Comparison of ENCODE assay signal across 12 cellular contexts in the genomic region with DNA sequence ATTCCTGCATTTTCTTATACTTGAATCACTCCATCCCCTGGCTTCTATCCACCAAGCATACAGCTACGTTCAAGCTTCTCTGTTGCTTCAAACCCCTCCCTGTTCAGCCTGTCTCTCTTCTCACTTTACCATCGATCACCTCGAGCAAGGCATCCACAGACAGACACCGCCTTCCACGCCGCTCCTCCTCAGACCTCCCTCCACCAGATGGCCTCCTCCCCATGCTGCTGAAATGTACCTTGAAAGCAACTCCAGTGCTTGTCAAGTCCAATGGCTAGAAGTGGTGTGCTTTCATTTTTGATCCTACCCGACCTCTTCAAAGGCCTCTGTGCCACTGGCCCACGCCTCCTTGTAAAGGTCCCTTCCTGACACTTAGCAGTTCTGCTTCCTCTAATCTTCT.
DNase-seq lines count a peak whose midpoint lies in the region; TF ChIP-seq lines count a peak whose summit lies in the region.
"Had no signal": no experiment of that assay in that cellular context is flagged by ENCODE, and none has a peak within 500 bp of the region (broad histone marks: within the 10 kb centered on the region; RNA-seq: fewer than 3 reads in every experiment).

No MANE protein-coding gene starts in this region.

- intact Hi-C loops in activated CD4-positive, alpha-beta memory T cell treated with anti-CD3 and anti-CD28 coated beads for 36 hours (cut with micrococcal nuclease) = no loop called here

- no peaks in the 10 kb centered on the region for H3K9me3 ChIP-seq in Karpas-422 (ENCODE audit: low read length)
- H3K9me3 ChIP-seq: BLaER1, tibial artery had no signal

- H3K4me3 ChIP-seq in fibroblast of mammary gland (ENCODE audit: control insufficient read depth, low read depth, low read length) (no peak overlapping the region), retinal pigment epithelial cell (ENCODE audit: low read length) (no peak overlapping the region), Karpas-422 (ENCODE audit: low read length) (no peak overlapping the region)
- H3K4me3 ChIP-seq: BLaER1, tibial artery had no signal

- H3K36me3 Mint-ChIP-seq in activated CD4-positive, alpha-beta memory T cell treated with anti-CD3 and anti-CD28 coated beads for 36 hours = no peaks in the 10 kb centered on the region
- H3K36me3 Mint-ChIP-seq in activated CD4-positive, alpha-beta memory T cell treated with anti-CD3 and anti-CD28 coated beads, Interleukin-2, amount 10 ng/mL, durations not matched to agents 7 days and 5 days (ENCODE audit: low read depth) = no peaks in the 10 kb centered on the region
- no peaks in the 10 kb centered on the region for H3K36me3 Mint-ChIP-seq in immature natural killer cell

- H3K79me2 ChIP-seq in Karpas-422 (ENCODE audit: low read length) = no peaks in the 10 kb centered on the region

- H3K4me1 Mint-ChIP-seq in activated CD4-positive, alpha-beta memory T cell treated with anti-CD3 and anti-CD28 coated beads for 36 hours (ENCODE audit: low read depth) = peaks cover 4% of the 10 kb centered on the region
- peaks cover 3% of the 10 kb centered on the region for H3K4me1 Mint-ChIP-seq in activated CD4-positive, alpha-beta memory T cell treated with anti-CD3 and anti-CD28 coated beads, Interleukin-2, amount 10 ng/mL, durations not matched to agents 7 days and 5 days
- peaks cover 1 to 2% of the 10 kb centered on the region in 2 donors for H3K4me1 Mint-ChIP-seq in immature natural killer cell

- no peak overlapping the region for H3K4me2 ChIP-seq in Karpas-422 (ENCODE audit: low read depth, low read length, poor library complexity, severe bottlenecking)
- H3K4me2 ChIP-seq: BLaER1 had no signal

- peak; percentile 21 for DNase-seq in activated CD4-positive, alpha-beta memory T cell treated with anti-CD3 and anti-CD28 coated beads for 36 hours
- DNase-seq in activated CD4-positive, alpha-beta memory T cell treated with anti-CD3 and anti-CD28 coated beads, Interleukin-2, amount 10 ng/mL, durations not matched to agents 7 days and 5 days = no peak
- peak; percentile 12 for DNase-seq in NCI-H146 treated with DMSO at 0.1 percent for 48 hours (lab: John Stamatoyannopoulos, UW; ENCODE audit: unreplicated experiment)
- peak; percentile 17 for DNase-seq in fibroblast of mammary gland (ENCODE audit: low read depth)
- DNase-seq in retinal pigment epithelial cell (ENCODE audit: low read depth) = no peak
- DNase-seq in immature natural killer cell = no peak
- DNase-seq in Karpas-422 = no peak
- DNase-seq in NCI-H2081 treated with DMSO at 0.1 percent for 48 hours (lab: John Stamatoyannopoulos, UW) = no peak
- DNase-seq: amygdala, NCI-H2081, tibial artery had no signal

- POLR2A ChIA-PET in activated CD4-positive, alpha-beta memory T cell treated with anti-CD3 and anti-CD28 coated beads for 36 hours (lab: Charles Lee) = no interaction called here
- POLR2A ChIA-PET in activated CD4-positive, alpha-beta memory T cell treated with anti-CD3 and anti-CD28 coated beads, Interleukin-2, amount 10 ng/mL, durations not matched to agents 7 days and 5 days (lab: Charles Lee) = no interaction called here

- no peaks in the 10 kb centered on the region for H3K4me1 ChIP-seq in Karpas-422 (ENCODE audit: low read length)
- H3K4me1 ChIP-seq: tibial artery had no signal

- no peaks in the 10 kb centered on the region for H3K36me3 ChIP-seq in Karpas-422 (ENCODE audit: insufficient read depth, low read length)
- H3K36me3 ChIP-seq: BLaER1, tibial artery had no signal

- H3K9ac ChIP-seq in Karpas-422 (ENCODE audit: low read length) = no peak overlapping the region
- H3K9ac ChIP-seq: BLaER1 had no signal

- CTCF ChIA-PET in activated CD4-positive, alpha-beta memory T cell treated with anti-CD3 and anti-CD28 coated beads for 36 hours (lab: Charles Lee) = no interaction called here
- CTCF ChIA-PET in activated CD4-positive, alpha-beta memory T cell treated with anti-CD3 and anti-CD28 coated beads, Interleukin-2, amount 10 ng/mL, durations not matched to agents 7 days and 5 days (lab: Charles Lee) = no interaction called here

- no peak overlapping the region for H3K27ac Mint-ChIP-seq in activated CD4-positive, alpha-beta memory T cell treated with anti-CD3 and anti-CD28 coated beads for 36 hours
- H3K27ac Mint-ChIP-seq in activated CD4-positive, alpha-beta memory T cell treated with anti-CD3 and anti-CD28 coated beads, Interleukin-2, amount 10 ng/mL, durations not matched to agents 7 days and 5 days = no peak overlapping the region
- peak overlapping the region in 1 of 6 donors; percentile 1 for H3K27ac Mint-ChIP-seq in immature natural killer cell

- TF ChIP-seq CTCF in fibroblast of mammary gland (conservative IDR thresholded peaks at IDR 0.05; ENCODE audit: control insufficient read depth, insufficient read depth, low read depth, low read length) = no peak
- peak; percentile 20 for TF ChIP-seq CTCF in retinal pigment epithelial cell (conservative IDR thresholded peaks at IDR 0.05; ENCODE audit: low read depth, low read length)

- no peak overlapping the region for H3K27ac ChIP-seq in Karpas-422 (ENCODE audit: low read length)
- H3K27ac ChIP-seq: BLaER1, tibial artery had no signal

- H2AFZ ChIP-seq in Karpas-422 (ENCODE audit: low read length) = no peak overlapping the region

- no peaks in the 10 kb centered on the region for H3K27me3 Mint-ChIP-seq in activated CD4-positive, alpha-beta memory T cell treated with anti-CD3 and anti-CD28 coated beads for 36 hours
- H3K27me3 Mint-ChIP-seq in activated CD4-positive, alpha-beta memory T cell treated with anti-CD3 and anti-CD28 coated beads, Interleukin-2, amount 10 ng/mL, durations not matched to agents 7 days and 5 days = peaks cover 10% of the 10 kb centered on the region
- peaks cover 0 to 14% (median 2%) of the 10 kb centered on the region in 3 donors for H3K27me3 Mint-ChIP-seq in immature natural killer cell (ENCODE audit: low read depth in 3 of 3)

- no peaks in the 10 kb centered on the region for H3K9me2 ChIP-seq in Karpas-422 (replicated peaks; ENCODE audit: insufficient read depth, low read length)

- no peaks in the 10 kb centered on the region for H4K20me1 ChIP-seq in Karpas-422 (ENCODE audit: insufficient read depth, low read depth, low read length)
- H4K20me1 ChIP-seq: BLaER1 had no signal

- no peaks in the 10 kb centered on the region for H3K9me3 Mint-ChIP-seq in activated CD4-positive, alpha-beta memory T cell treated with anti-CD3 and anti-CD28 coated beads for 36 hours
- no peaks in the 10 kb centered on the region for H3K9me3 Mint-ChIP-seq in activated CD4-positive, alpha-beta memory T cell treated with anti-CD3 and anti-CD28 coated beads, Interleukin-2, amount 10 ng/mL, durations not matched to agents 7 days and 5 days
- no peaks in the 10 kb centered on the region for H3K9me3 Mint-ChIP-seq in immature natural killer cell

- H3K4me3 Mint-ChIP-seq in activated CD4-positive, alpha-beta memory T cell treated with anti-CD3 and anti-CD28 coated beads for 36 hours = no peak overlapping the region
- no peak overlapping the region for H3K4me3 Mint-ChIP-seq in activated CD4-positive, alpha-beta memory T cell treated with anti-CD3 and anti-CD28 coated beads, Interleukin-2, amount 10 ng/mL, durations not matched to agents 7 days and 5 days
- no peak overlapping the region for H3K4me3 Mint-ChIP-seq in immature natural killer cell

- no peaks in the 10 kb centered on the region for H3K27me3 ChIP-seq in Karpas-422 (ENCODE audit: low read length)
- H3K27me3 ChIP-seq: BLaER1, tibial artery had no signal

Comparison
In these comparisons a context has a peak if more than half of its experiments do, and no peak if none do; other contexts are left out.
1. DNase-seq: peak in activated CD4-positive, alpha-beta memory T cell treated with anti-CD3 and anti-CD28 coated beads for 36 hours (single experiment), NCI-H146 treated with DMSO at 0.1 percent for 48 hours (single experiment) and fibroblast of mammary gland (single experiment); none in activated CD4-positive, alpha-beta memory T cell treated with anti-CD3 and anti-CD28 coated beads, Interleukin-2, amount 10 ng/mL, durations not matched to agents 7 days and 5 days (single experiment), retinal pigment epithelial cell (single experiment), immature natural killer cell (0 of 3), Karpas-422 (single experiment) and NCI-H2081 treated with DMSO at 0.1 percent for 48 hours (single experiment).